Comparison of ENCODE assay signal across 19 cellular contexts in genomic region chr2:221423212-221423804, GRCh38.
A peak's percentile ranks its signal among the peaks of the same experiment; 100 is the strongest.
DNase-seq lines count a peak whose midpoint lies in the region; ATAC-seq and TF ChIP-seq lines count a peak whose summit lies in the region.
"Had no signal": no experiment of that assay in that cellular context is flagged by ENCODE, and none has a peak within 500 bp of the region (broad histone marks: within the 10 kb centered on the region; RNA-seq: fewer than 3 reads in every experiment).

No MANE protein-coding gene starts in this region.

- H3K36me3 ChIP-seq in heart right ventricle (peaks cover 0 to 62% (median 0%) of the 10 kb centered on the region in 9 donors), right atrium auricular region (peaks cover 11% of the 10 kb centered on the region), brain microvascular endothelial cell (replicated peaks) (no peaks in the 10 kb centered on the region)
- H3K36me3 ChIP-seq: BLaER1, right lobe of liver had no signal

- DNase-seq in heart right ventricle = peak; percentile 20 to 62
- DNase-seq in right atrium auricular region (ENCODE audit: low spot score) = no peak
- DNase-seq in brain microvascular endothelial cell = peak; percentile 49
- peak; percentile 81 for DNase-seq in fibroblast of the aortic adventitia (ENCODE audit: low read depth)
- no peak for DNase-seq in CD1c-positive myeloid dendritic cell (ENCODE audit: extremely low spot score)
- DNase-seq in C1 segment of cervical spinal cord (lab: John Stamatoyannopoulos, UW) = no peak
- DNase-seq in activated CD4-positive, alpha-beta T cell treated with anti-CD3 and anti-CD28 coated beads for 48 hours = no peak
- DNase-seq: activated CD4-positive, alpha-beta T cell treated with anti-CD3 and anti-CD28 coated beads, Interleukin-2, amount 50 U/mL, for 1 hour; activated naive CD8-positive, alpha-beta T cell treated with anti-CD3 and anti-CD28 coated beads, Interleukin-2, amount 10 ng/mL, durations not matched to agents 7 days and 5 days; dorsolateral prefrontal cortex; KG1; naive thymus-derived CD4-positive, alpha-beta T cell; NCI-H2029; right lobe of liver; stimulated activated naive CD8-positive, alpha-beta T cell treated with anti-CD3 and anti-CD28 coated beads, Interleukin-15, amount 100 ng/mL, for 72 hours; T-helper 2 cell; trophoblast cell had no signal

- ATAC-seq in heart right ventricle (peak in 5 of 8 donors; percentile 33 to 89 (median 72)), GM19328 (IDR thresholded peaks at IDR 0.05; ENCODE audit: unreplicated experiment) (no peak)
- ATAC-seq: naive thymus-derived CD4-positive, alpha-beta T cell; stimulated activated naive CD8-positive, alpha-beta T cell treated with anti-CD3 and anti-CD28 coated beads, Interleukin-15, amount 100 ng/mL, for 72 hours had no signal

- in situ Hi-C loops in brain microvascular endothelial cell (cut with HindIII; ENCODE audit: low pct_ligation_motif_present, low sequenced_read_pairs) = no loop called here

- H3K4me3 ChIP-seq in heart right ventricle (no peak overlapping the region), right atrium auricular region (no peak overlapping the region), brain microvascular endothelial cell (ENCODE audit: low read depth, low read length) (no peak overlapping the region), fibroblast of the aortic adventitia (ENCODE audit: low read depth, low read length) (no peak overlapping the region)
- H3K4me3 ChIP-seq: BLaER1, dorsolateral prefrontal cortex, right lobe of liver had no signal

- intact Hi-C loops in heart right ventricle (cut with DNase I) = loop anchor here in 3 of 10 donors (5.0 to 10.0 kb wide), 6 partner anchors 94 to 739 kb away; partner anchors contain the start of gene EPHA4 (in 1 of the 3)

- no peaks in the 10 kb centered on the region for H3K9me3 ChIP-seq in heart right ventricle
- H3K9me3 ChIP-seq in right atrium auricular region = no peaks in the 10 kb centered on the region
- H3K9me3 ChIP-seq: BLaER1, right lobe of liver had no signal

- H3K4me1 ChIP-seq in heart right ventricle = peaks cover 0 to 29% (median 5%) of the 10 kb centered on the region in 9 donors
- peaks cover 0 to 17% of the 10 kb centered on the region in 2 donors for H3K4me1 ChIP-seq in right atrium auricular region
- H3K4me1 ChIP-seq: BLaER1, right lobe of liver had no signal

- 65 to 75% methylated on average over 3 of the region's 3 CpGs for WGBS in heart right ventricle, 2 donors

- H3K27ac ChIP-seq in heart right ventricle = peak overlapping the region in 6 of 10 donors; percentile 2 to 56 (median 30)
- H3K27ac ChIP-seq in right atrium auricular region = no peak overlapping the region
- peak overlapping the region; percentile 34 for H3K27ac ChIP-seq in brain microvascular endothelial cell
- H3K27ac ChIP-seq: BLaER1, dorsolateral prefrontal cortex, right lobe of liver had no signal

- TF ChIP-seq CTCF in heart right ventricle (IDR thresholded peaks at IDR 0.05) (no peak), right atrium auricular region (IDR thresholded peaks at IDR 0.05) (no peak), brain microvascular endothelial cell (IDR thresholded peaks at IDR 0.05; ENCODE audit: low read depth, low read length, missing control alignments) (no peak), fibroblast of the aortic adventitia (IDR thresholded peaks at IDR 0.05; ENCODE audit: insufficient read depth, low read length) (no peak)

- H3K27me3 ChIP-seq in heart right ventricle (no peaks in the 10 kb centered on the region), right atrium auricular region (no peaks in the 10 kb centered on the region), brain microvascular endothelial cell (replicated peaks) (no peaks in the 10 kb centered on the region)
- H3K27me3 ChIP-seq: BLaER1, dorsolateral prefrontal cortex, right lobe of liver had no signal

Comparison
In these comparisons a context has a peak if more than half of its experiments do, and no peak if none do; other contexts are left out.
1. DNase-seq: peak in heart right ventricle (2 of 2), brain microvascular endothelial cell (single experiment) and fibroblast of the aortic adventitia (single experiment); none in right atrium auricular region (single experiment), CD1c-positive myeloid dendritic cell (single experiment), C1 segment of cervical spinal cord (0 of 14) and activated CD4-positive, alpha-beta T cell treated with anti-CD3 and anti-CD28 coated beads for 48 hours (single experiment).
2. H3K27ac ChIP-seq: peak in heart right ventricle (6 of 10) and brain microvascular endothelial cell (single experiment); none in right atrium auricular region (0 of 2).